In genomic region chr22:20530368-20531153, GRCh38 we compare ENCODE assay signal across 8 cellular contexts. TPM values are rescaled to one million over a fixed set of nuclear protein-coding genes. Genes with fewer than 3 reads are reported as not detected.
DNase-seq lines count a peak whose midpoint lies in the region; ATAC-seq and TF ChIP-seq lines count a peak whose summit lies in the region.

No MANE protein-coding gene starts in this region.

- DNase-seq in Calu3 (peak; percentile 70), SJSA1 (ENCODE audit: low read depth in 1 of 2, low spot score in 2 of 2) (peak; percentile 59 to 83), fibroblast of lung (ENCODE audit: low read depth in 2 of 2) (peak; percentile 60 to 91), NCI-H187 (lab: John Stamatoyannopoulos, UW) (no peak), HEK293T (ENCODE audit: extremely low spot score) (no peak)

- peaks cover 72% of the 10 kb centered on the region for H3K36me3 ChIP-seq in SJSA1
- peaks cover 13% of the 10 kb centered on the region for H3K36me3 ChIP-seq in fibroblast of lung (ENCODE audit: control insufficient read depth, insufficient read depth, low read length)
- peaks cover 6% of the 10 kb centered on the region for H3K36me3 ChIP-seq in rectal smooth muscle tissue (ENCODE audit: control insufficient read depth, insufficient read depth, low read length)

- H3K4me1 ChIP-seq in SJSA1 (replicated peaks) (peaks cover 75% of the 10 kb centered on the region), fibroblast of lung (ENCODE audit: control insufficient read depth, extremely low read depth, insufficient read depth, low read length) (peaks cover 41% of the 10 kb centered on the region), rectal smooth muscle tissue (ENCODE audit: control insufficient read depth, insufficient read depth, low read length) (peaks cover 25% of the 10 kb centered on the region)

- BruUV-seq in Calu3 (replicated peaks; lab: Mats Ljungman, UMichigan) = no TSS peak

- H3K27me3 ChIP-seq in SJSA1 (replicated peaks) (no peaks in the 10 kb centered on the region), fibroblast of lung (ENCODE audit: control insufficient read depth, insufficient read depth, low read length) (no peaks in the 10 kb centered on the region), rectal smooth muscle tissue (ENCODE audit: control insufficient read depth, insufficient read depth, low read length) (no peaks in the 10 kb centered on the region)

- H3K27ac Mint-ChIP-seq in Calu3 (ENCODE audit: unreplicated experiment) = peak overlapping the region; percentile 81

- H3K4me1 Mint-ChIP-seq in Calu3 (ENCODE audit: low read depth, unreplicated experiment) = peaks cover 58% of the 10 kb centered on the region

- H3K4me3 ChIP-seq in SJSA1 (no peak overlapping the region), fibroblast of lung (replicated peaks in 1 of 4; ENCODE audit: control extremely low read depth in 1 of 4, insufficient read depth in 1 of 4, low read depth in 3 of 4, low read length in 4 of 4) (no peak overlapping the region), rectal smooth muscle tissue (ENCODE audit: low read length) (no peak overlapping the region)

- ATAC-seq in GM18858 (IDR thresholded peaks at IDR 0.05; ENCODE audit: unreplicated experiment) = no peak
- ATAC-seq in HG02610 (IDR thresholded peaks at IDR 0.05; ENCODE audit: unreplicated experiment) = no peak

- H2AFZ ChIP-seq in fibroblast of lung (ENCODE audit: low read length) = no peak overlapping the region

- TF ChIP-seq CTCF in Calu3 (IDR thresholded peaks at IDR 0.05; ENCODE audit: unreplicated experiment) (no peak), fibroblast of lung (conservative IDR thresholded peaks at IDR 0.05 in 1 of 2, IDR thresholded peaks at IDR 0.05 in 1 of 2; ENCODE audit: low read depth in 1 of 2, low read length in 2 of 2) (no peak)

- H3K9ac ChIP-seq in fibroblast of lung (ENCODE audit: insufficient read depth, low read length) (peak overlapping the region; percentile 43), rectal smooth muscle tissue (ENCODE audit: low read length) (no peak overlapping the region)

- no peaks in the 10 kb centered on the region for H4K20me1 ChIP-seq in fibroblast of lung (ENCODE audit: control insufficient read depth, extremely low read depth, insufficient read depth, low read length)

- peak overlapping the region; percentile 46 for H3K4me3 Mint-ChIP-seq in Calu3 (ENCODE audit: low read depth, unreplicated experiment)

- peaks cover 90% of the 10 kb centered on the region for H3K79me2 ChIP-seq in fibroblast of lung (ENCODE audit: control insufficient read depth, insufficient read depth, low read length)

- H3K27me3 Mint-ChIP-seq in Calu3 (ENCODE audit: unreplicated experiment) = no peaks in the 10 kb centered on the region

- H3K9me3 ChIP-seq in SJSA1 (replicated peaks) (no peaks in the 10 kb centered on the region), fibroblast of lung (ENCODE audit: control insufficient read depth, insufficient read depth, low read depth, low read length) (no peaks in the 10 kb centered on the region)

- peak overlapping the region; percentile 83 for H3K27ac ChIP-seq in SJSA1
- H3K27ac ChIP-seq in fibroblast of lung (ENCODE audit: insufficient read depth, low read length) = peak overlapping the region; percentile 96
- H3K27ac ChIP-seq in rectal smooth muscle tissue (ENCODE audit: low read depth, low read length) = peak overlapping the region; percentile 69

- no peaks in the 10 kb centered on the region for H3K9me3 Mint-ChIP-seq in Calu3 (ENCODE audit: low read depth, unreplicated experiment)

- peaks cover 44% of the 10 kb centered on the region for H3K36me3 Mint-ChIP-seq in Calu3 (ENCODE audit: insufficient read depth, unreplicated experiment)

- CTCF ChIA-PET in Calu3 (lab: Charles Lee) (interaction anchor here (0.6 to 3.4 kb wide), 4 partner anchors 23 to 77 kb away, joined by 3 to 16 read pairs (median 4); partner anchors contain the start of gene MED15), HEK293T (lab: Yijun Ruan, JAX) (no interaction called here)

- POLR2A ChIA-PET in HEK293T (lab: Yijun Ruan, JAX) = no interaction called here

- intact Hi-C loops in Calu3 (cut with micrococcal nuclease; ENCODE audit: unreplicated experiment) = no loop called here

- H3K4me2 ChIP-seq in fibroblast of lung (ENCODE audit: extremely low read depth, insufficient read depth, low read length) = peak overlapping the region; percentile 64

TF ChIP-seq in HEK293T, 16 proteins besides CTCF, POLR2A, EP300 and RAD21:
- TF ChIP-seq FOXA1 (IDR thresholded peaks at IDR 0.05) (no peak), FOXM1 (IDR thresholded peaks at IDR 0.05; ENCODE audit: borderline replicate concordance) (no peak), SUZ12 (IDR thresholded peaks at IDR 0.05) (no peak), ARNT (IDR thresholded peaks at IDR 0.05) (no peak), ZNF384 (IDR thresholded peaks at IDR 0.05) (no peak), PKNOX1 (IDR thresholded peaks at IDR 0.05) (no peak), FOXK2 (IDR thresholded peaks at IDR 0.05) (no peak), ELF4 (IDR thresholded peaks at IDR 0.05) (no peak), L3MBTL2 (conservative IDR thresholded peaks at IDR 0.05) (no peak), BHLHE40 (IDR thresholded peaks at IDR 0.05; ENCODE audit: borderline replicate concordance) (no peak), NFRKB (IDR thresholded peaks at IDR 0.05) (no peak), LEF1 (IDR thresholded peaks at IDR 0.05; ENCODE audit: borderline replicate concordance) (no peak)

RNA-seq across cellular contexts. Expression of gene MED15, which starts 23.2 kb away (rescaled TPM):
- total RNA-seq in Calu3 (2022) = 137 and 144 TPM in 2 replicates
- 17.7 and 40.2 TPM in 2 replicates for total RNA-seq in SJSA1 (2014; rRNA removed; shearing (Covaris generic))
- total RNA-seq in fibroblast of lung = 15.7 and 28.6 TPM in 2 replicates
- 28.6 and 37.9 TPM in 2 replicates for polyA plus RNA-seq in fibroblast of lung
- 56.0 and 61.8 TPM in 2 replicates for polyA plus RNA-seq in fibroblast of lung (2012)
- 108 and 110 TPM in 2 replicates for polyA minus RNA-seq in fibroblast of lung (ENCODE audit: low replicate concordance)

RNA-seq across cellular contexts. Expression of gene KLHL22, which starts 35.0 kb away (rescaled TPM):
- 26.5 and 28.1 TPM in 2 replicates for total RNA-seq in Calu3 (2022)
- total RNA-seq in SJSA1 (2014; rRNA removed; shearing (Covaris generic)) = 13.0 and 24.2 TPM in 2 replicates
- 32.4 and 35.3 TPM in 2 replicates for total RNA-seq in fibroblast of lung
- 17.4 and 19.2 TPM in 2 replicates for polyA plus RNA-seq in fibroblast of lung
- 14.1 and 18.1 TPM in 2 replicates for polyA plus RNA-seq in fibroblast of lung (2012)
- polyA minus RNA-seq in fibroblast of lung (ENCODE audit: low replicate concordance) = 24.9 and 35.4 TPM in 2 replicates

Comparison
In these comparisons a context has a peak if more than half of its experiments do, and no peak if none do; other contexts are left out.
1. DNase-seq: peak in Calu3 (single experiment), SJSA1 (2 of 2) and fibroblast of lung (2 of 2); none in NCI-H187 (0 of 2) and HEK293T (single experiment).
2. Peak in every context shown above with its lines, with median percentiles within 50 percentile points of each other: H3K27ac ChIP-seq.